10 cellular contexts compared by ENCODE assay signal in genomic region chr14:89641495-89642162, GRCh38.
DNase-seq lines count a peak whose midpoint lies in the region; ATAC-seq and TF ChIP-seq lines count a peak whose summit lies in the region.
"Had no signal": no experiment of that assay in that cellular context is flagged by ENCODE, and none has a peak within 500 bp of the region (broad histone marks: within the 10 kb centered on the region; RNA-seq: fewer than 3 reads in every experiment).

No MANE protein-coding gene starts in this region.

- DNase-seq in left lobe of liver (ENCODE audit: low spot score) (no peak), H9 (no peak), Karpas-422 (no peak), dedifferentiated amniotic fluid mesenchymal stem cell (ENCODE audit: extremely low spot score) (no peak), omental fat pad (ENCODE audit: low spot score) (no peak)

- no peaks in the 10 kb centered on the region for H3K79me1 ChIP-seq in H9 (ENCODE audit: insufficient read depth, low read depth, low read length, poor library complexity, severe bottlenecking)

- no peak overlapping the region for H3K14ac ChIP-seq in H9 (ENCODE audit: insufficient read depth, low read length)

- no peak overlapping the region for H4K8ac ChIP-seq in H9 (replicated peaks; ENCODE audit: insufficient read length, low read depth, low read length)

- no peak overlapping the region for H4K91ac ChIP-seq in H9 (ENCODE audit: insufficient read length, low read depth, low read length)

- H2BK20ac ChIP-seq in H9 (ENCODE audit: low read depth, low read length, poor library complexity, severe bottlenecking): no peak overlapping the region

- H3K9ac ChIP-seq in H9 (ENCODE audit: extremely low read depth, insufficient read length, low read length): no peak overlapping the region
- no peak overlapping the region for H3K9ac ChIP-seq in Karpas-422 (ENCODE audit: low read length)

- H2AFZ ChIP-seq in H9 (ENCODE audit: low read length) (no peak overlapping the region), Karpas-422 (ENCODE audit: low read length) (no peak overlapping the region)

- no CpG with 5 or more reads among the region's 8 CpGs for WGBS in H9 (ENCODE audit: extremely low coverage, insufficient read length, low lambda C conversion rate)

- no peak overlapping the region for H3K4me2 ChIP-seq in H9 (ENCODE audit: insufficient read depth, insufficient read length, low read length)
- H3K4me2 ChIP-seq in Karpas-422 (ENCODE audit: low read depth, low read length, poor library complexity, severe bottlenecking): no peak overlapping the region

- no peak overlapping the region for H3K56ac ChIP-seq in H9 (ENCODE audit: insufficient read length, low read depth, low read length)

- no peaks in the 10 kb centered on the region for H3K27me3 Mint-ChIP-seq in H9 (ENCODE audit: low read depth)

- no peak overlapping the region for H3K23ac ChIP-seq in H9 (ENCODE audit: insufficient read length, low read depth, low read length)

- H2BK120ac ChIP-seq in H9 (ENCODE audit: low read depth, low read length, poor library complexity, severe bottlenecking): no peak overlapping the region

- H3K4me3 ChIP-seq in Karpas-422 (ENCODE audit: low read length): no peak overlapping the region

- peaks cover 19 to 20% of the 10 kb centered on the region in 2 experiments for H3K4me1 Mint-ChIP-seq in H9

- H3T11ph ChIP-seq in H9 (ENCODE audit: low read length): no peak overlapping the region

- no peaks in the 10 kb centered on the region for H3K9me3 ChIP-seq in H9 (ENCODE audit: control insufficient read depth, low read depth, low read length)
- H3K9me3 ChIP-seq in Karpas-422 (ENCODE audit: low read length): no peaks in the 10 kb centered on the region

- no peaks in the 10 kb centered on the region for H3K9me2 ChIP-seq in Karpas-422 (replicated peaks; ENCODE audit: insufficient read depth, low read length)

- H3K23me2 ChIP-seq in H9 (ENCODE audit: insufficient read length, low read depth, low read length, poor library complexity, severe bottlenecking): no peaks in the 10 kb centered on the region

- H3K79me2 ChIP-seq in H9 (ENCODE audit: insufficient read depth, low read length) (no peaks in the 10 kb centered on the region), Karpas-422 (ENCODE audit: low read length) (no peaks in the 10 kb centered on the region)

- no peaks in the 10 kb centered on the region for H4K20me1 ChIP-seq in H9 (ENCODE audit: control insufficient read depth, insufficient read depth, insufficient read length)
- no peaks in the 10 kb centered on the region for H4K20me1 ChIP-seq in Karpas-422 (ENCODE audit: insufficient read depth, low read depth, low read length)

- H3K36me3 Mint-ChIP-seq in H9 (ENCODE audit: insufficient read depth in 1 of 3, low read depth in 3 of 3): peaks cover 0 to 6% (median 1%) of the 10 kb centered on the region in 3 experiments; a peak in 3 of 7 replicates

- H3K36me3 ChIP-seq in Karpas-422 (ENCODE audit: insufficient read depth, low read length): no peaks in the 10 kb centered on the region

- peaks cover 4 to 6% of the 10 kb centered on the region in 2 experiments; a peak in 4 of 5 replicates for H3K9me3 Mint-ChIP-seq in H9

- H3K4me1 ChIP-seq in H9 (ENCODE audit: insufficient read depth, low read length) (no peaks in the 10 kb centered on the region), Karpas-422 (ENCODE audit: low read length) (no peaks in the 10 kb centered on the region)

- H3K27ac ChIP-seq in H9 (ENCODE audit: insufficient read length, low read depth, low read length): no peak overlapping the region
- no peak overlapping the region for H3K27ac ChIP-seq in Karpas-422 (ENCODE audit: low read length)
- H3K27ac ChIP-seq: VCaP had no signal

- ATAC-seq in GM18517 (IDR thresholded peaks at IDR 0.05; ENCODE audit: unreplicated experiment) (peak; percentile 98), GM21390 (IDR thresholded peaks at IDR 0.05; ENCODE audit: unreplicated experiment) (peak; percentile 100), HG03457 (IDR thresholded peaks at IDR 0.05; ENCODE audit: unreplicated experiment) (peak; percentile 94), left lobe of liver (peak; percentile 95), omental fat pad (ENCODE audit: low FRiP score) (no peak)
- ATAC-seq: HCT116 had no signal

- H2BK5ac ChIP-seq in H9 (ENCODE audit: insufficient read length, low read length): no peak overlapping the region

- no peak overlapping the region; the same call in 1 of the 2 replicates for H2BK15ac ChIP-seq in H9 (ENCODE audit: low read depth, low read length)

- H3K27me3 ChIP-seq in H9 (ENCODE audit: insufficient read depth, low read length): no peaks in the 10 kb centered on the region
- H3K27me3 ChIP-seq in Karpas-422 (ENCODE audit: low read length): 0 out of 2 replicates have a peak, but pooled peaks cover 3% of the 10 kb centered on the region

- TF ChIP-seq CTCF in H9 (conservative IDR thresholded peaks at IDR 0.05) (no peak), omental fat pad (IDR thresholded peaks at IDR 0.05) (no peak)

- H3K4ac ChIP-seq in H9 (ENCODE audit: low read depth, low read length): no peak overlapping the region

- H3K18ac ChIP-seq in H9 (ENCODE audit: insufficient read length, low read depth, low read length): no peak overlapping the region

- H2BK12ac ChIP-seq in H9 (ENCODE audit: insufficient read length, low read depth, low read length): no peak overlapping the region

- no peak overlapping the region for H3K4me3 Mint-ChIP-seq in H9

- no peak overlapping the region for H3K27ac Mint-ChIP-seq in H9

- H4K5ac ChIP-seq in H9 (ENCODE audit: insufficient read length, low read depth, low read length): no peak overlapping the region

- H2AK5ac ChIP-seq in H9 (ENCODE audit: insufficient read length, low read length): no peak overlapping the region
